In the genomic region with DNA sequence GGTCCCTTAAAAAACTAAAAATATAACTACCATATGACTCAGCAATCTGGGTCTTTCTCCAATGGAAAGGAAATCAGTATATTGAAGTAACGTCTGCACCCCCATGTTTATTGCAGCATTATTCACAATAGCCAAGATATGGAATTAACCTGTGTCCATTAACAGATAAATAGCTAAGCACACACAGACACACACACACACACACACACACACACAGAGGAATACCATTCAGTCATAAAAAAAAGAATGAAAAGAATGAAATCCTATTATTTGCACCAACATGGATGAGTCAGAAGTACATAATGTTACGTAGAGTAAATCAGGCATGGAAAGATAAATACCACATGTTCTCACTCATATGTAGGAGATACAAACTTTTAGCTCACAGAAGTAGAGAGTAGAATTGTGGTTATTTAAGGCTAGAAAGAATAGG, we compare ENCODE assay signal across 1 cellular context.
TF ChIP-seq lines count a peak whose summit lies in the region.

No MANE protein-coding gene starts in this region.

TF ChIP-seq in IMR-90, 13 proteins besides CTCF, POLR2A, EP300 and RAD21:
- TF ChIP-seq, protein P1, sequence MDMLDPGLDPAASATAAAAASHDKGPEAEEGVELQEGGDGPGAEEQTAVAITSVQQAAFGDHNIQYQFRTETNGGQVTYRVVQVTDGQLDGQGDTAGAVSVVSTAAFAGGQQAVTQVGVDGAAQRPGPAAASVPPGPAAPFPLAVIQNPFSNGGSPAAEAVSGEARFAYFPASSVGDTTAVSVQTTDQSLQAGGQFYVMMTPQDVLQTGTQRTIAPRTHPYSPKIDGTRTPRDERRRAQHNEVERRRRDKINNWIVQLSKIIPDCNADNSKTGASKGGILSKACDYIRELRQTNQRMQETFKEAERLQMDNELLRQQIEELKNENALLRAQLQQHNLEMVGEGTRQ (IDR thresholded peaks at IDR 0.05; ENCODE audit: low read depth, low read length), result no peak
- peak; percentile 40; the same call in 1 of the 2 replicates for TF ChIP-seq NFE2L2 (IDR thresholded peaks at IDR 0.05; ENCODE audit: low read depth, low read length)
